ENCODE assay signal across 8 cellular contexts in the genomic region with DNA sequence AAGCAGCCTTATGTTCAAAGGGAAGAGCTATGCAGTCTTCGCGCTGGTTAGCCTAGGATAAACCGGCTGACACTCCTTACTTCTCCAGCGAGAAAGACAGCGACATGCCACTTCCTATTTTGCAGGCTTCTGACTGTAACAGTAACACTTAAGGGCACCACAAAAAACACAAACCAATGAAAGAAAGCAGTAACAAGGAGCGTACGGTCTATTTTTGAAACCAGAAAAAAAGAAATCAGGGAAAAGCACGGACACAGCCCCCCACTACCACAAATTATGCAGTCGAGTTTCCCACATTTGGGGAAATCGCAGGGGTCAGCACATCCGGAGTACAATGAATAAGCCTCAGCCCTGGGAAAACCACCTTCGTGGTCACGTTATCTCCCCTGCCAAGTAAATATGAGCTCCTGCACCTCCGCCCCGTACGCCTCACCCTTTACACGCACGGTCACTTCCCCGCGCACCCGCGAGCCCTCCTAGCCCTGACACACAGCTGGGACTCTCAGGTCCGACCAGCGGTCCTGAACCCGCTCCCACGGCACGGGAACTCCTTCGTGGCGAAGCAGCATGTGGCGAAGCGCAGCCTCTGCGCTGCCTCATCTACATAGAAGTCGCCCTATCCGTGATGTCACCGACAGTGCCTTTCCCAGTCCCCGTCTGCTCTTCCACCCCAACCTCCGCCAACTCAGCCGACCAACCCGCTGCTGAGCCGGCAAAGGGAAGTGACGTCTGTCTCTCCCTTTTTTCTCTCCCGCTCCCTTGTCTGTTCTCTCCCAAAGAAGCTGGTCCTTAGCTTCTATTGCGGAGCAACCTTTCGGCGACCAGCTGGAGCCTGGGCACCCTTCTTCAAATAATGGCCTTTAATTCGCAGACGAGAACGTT. TPM values are rescaled to one million over a fixed set of nuclear protein-coding genes. Genes with fewer than 3 reads are reported as not detected.
DNase-seq lines count a peak whose midpoint lies in the region; ATAC-seq and TF ChIP-seq lines count a peak whose summit lies in the region.

No MANE protein-coding gene starts in this region.

- peak overlapping the region; percentile 6 to 55 for H3K9ac ChIP-seq in duodenal mucosa (ENCODE audit: low read depth in 1 of 2, low read length in 2 of 2)

- H3K4me1 ChIP-seq in duodenal mucosa (ENCODE audit: control insufficient read depth in 1 of 2, insufficient read depth in 2 of 2, low read length in 2 of 2) (no peaks in the 10 kb centered on the region), Caco-2 (no peaks in the 10 kb centered on the region)

- CTCF ChIA-PET in activated CD8-positive, alpha-beta T cell treated with anti-CD3 and anti-CD28 coated beads for 36 hours (lab: Charles Lee): no interaction called here
- CTCF ChIA-PET in Caco-2 (lab: Charles Lee): no interaction called here

- peak overlapping the region; percentile 99 for H3K27ac Mint-ChIP-seq in activated CD8-positive, alpha-beta T cell treated with anti-CD3 and anti-CD28 coated beads for 36 hours
- H3K27ac Mint-ChIP-seq in Caco-2 (ENCODE audit: unreplicated experiment): no peak overlapping the region

- intact Hi-C loops in activated CD8-positive, alpha-beta T cell treated with anti-CD3 and anti-CD28 coated beads for 36 hours (cut with micrococcal nuclease): no loop called here
- intact Hi-C loops in lower leg skin (cut with DNase I; ENCODE audit: low total_unique reads) (no loop called here), Caco-2 (cut with micrococcal nuclease; ENCODE audit: unreplicated experiment) (no loop called here)

- no peak for TF ChIP-seq CTCF in activated CD8-positive, alpha-beta T cell treated with anti-CD3 and anti-CD28 coated beads for 36 hours (IDR thresholded peaks at IDR 0.05)
- TF ChIP-seq CTCF in lower leg skin (IDR thresholded peaks at IDR 0.05) (no peak), Caco-2 (IDR thresholded peaks at IDR 0.05; ENCODE audit: insufficient read depth in 1 of 2, low read depth in 1 of 2, low read length in 1 of 2, severe bottlenecking in 1 of 2, unreplicated experiment in 1 of 2) (no peak)

- no peaks in the 10 kb centered on the region for H3K9me3 ChIP-seq in duodenal mucosa (ENCODE audit: control insufficient read depth in 1 of 2, low read length in 2 of 2)
- no peaks in the 10 kb centered on the region for H3K9me3 ChIP-seq in Caco-2

- peak; percentile 74 for ATAC-seq in HG02588 (IDR thresholded peaks at IDR 0.05; ENCODE audit: unreplicated experiment)
- peak; percentile 77 for ATAC-seq in activated CD8-positive, alpha-beta T cell treated with anti-CD3 and anti-CD28 coated beads for 36 hours

- H3K4me3 ChIP-seq in GM08714 (ENCODE audit: low read length): peak overlapping the region; percentile 54; the same call in 1 of the 2 replicates
- H3K4me3 ChIP-seq in duodenal mucosa (ENCODE audit: low read depth in 1 of 2, low read length in 2 of 2): peak overlapping the region; percentile 50 to 58
- no peak overlapping the region for H3K4me3 ChIP-seq in lower leg skin (ENCODE audit: low read depth, poor library complexity, severe bottlenecking)
- no peak overlapping the region for H3K4me3 ChIP-seq in Caco-2 (ENCODE audit: low read depth, low read length)

- 1 to 4% methylated on average over 46 to 48 of the region's 48 CpGs for WGBS in lower leg skin, 2 donors

- H3K4me3 Mint-ChIP-seq in activated CD8-positive, alpha-beta T cell treated with anti-CD3 and anti-CD28 coated beads for 36 hours: peak overlapping the region; percentile 89
- H3K4me3 Mint-ChIP-seq in Caco-2 (ENCODE audit: unreplicated experiment): no peak overlapping the region

- POLR2A ChIA-PET in activated CD8-positive, alpha-beta T cell treated with anti-CD3 and anti-CD28 coated beads for 36 hours (lab: Charles Lee): interaction anchor here (1.3 to 3.5 kb wide), 4 partner anchors 9 to 729 kb away, joined by 7 to 37 read pairs (median 12); no protein-coding TSS in a partner anchor
- POLR2A ChIA-PET in Caco-2 (lab: Charles Lee): no interaction called here

- H3K27me3 ChIP-seq in duodenal mucosa (ENCODE audit: control insufficient read depth in 1 of 2, insufficient read depth in 2 of 2, low read length in 2 of 2) (peaks cover 0 to 4% of the 10 kb centered on the region in 2 donors), Caco-2 (replicated peaks; ENCODE audit: control insufficient read depth, insufficient read depth, low read length) (no peaks in the 10 kb centered on the region)

- no TSS peak for BruUV-seq in Caco-2 (replicated peaks; lab: Mats Ljungman, UMichigan)

- peak; percentile 93 for DNase-seq in NCI-H2227 treated with DMSO at 0.1 percent for 48 hours (lab: John Stamatoyannopoulos, UW)
- DNase-seq in activated CD8-positive, alpha-beta T cell treated with anti-CD3 and anti-CD28 coated beads for 36 hours: peak; percentile 88
- DNase-seq in lower leg skin (ENCODE audit: low spot score in 2 of 2): peak; percentile 60 to 97
- DNase-seq in stimulated activated CD4-positive, alpha-beta T cell treated with anti-CD3 and anti-CD28 coated beads, Interleukin-4, amount 100 ng/mL, for 4 hours: peak; percentile 62 to 69
- no peak for DNase-seq in Caco-2

- H3K4me1 Mint-ChIP-seq in activated CD8-positive, alpha-beta T cell treated with anti-CD3 and anti-CD28 coated beads for 36 hours (ENCODE audit: low read depth): peaks cover 25% of the 10 kb centered on the region
- no peaks in the 10 kb centered on the region for H3K4me1 Mint-ChIP-seq in Caco-2 (ENCODE audit: low read depth, unreplicated experiment)

- H3K27ac ChIP-seq in duodenal mucosa (ENCODE audit: low read depth, low read length): peak overlapping the region; percentile 66

- H3K36me3 ChIP-seq in duodenal mucosa (ENCODE audit: control insufficient read depth in 1 of 2, insufficient read depth in 2 of 2, low read length in 2 of 2) (no peaks in the 10 kb centered on the region), Caco-2 (ENCODE audit: control insufficient read depth, insufficient read depth, low read length) (no peaks in the 10 kb centered on the region)

- no peaks in the 10 kb centered on the region for H3K36me3 Mint-ChIP-seq in activated CD8-positive, alpha-beta T cell treated with anti-CD3 and anti-CD28 coated beads for 36 hours (ENCODE audit: low read depth)
- no peaks in the 10 kb centered on the region for H3K36me3 Mint-ChIP-seq in Caco-2 (ENCODE audit: insufficient read depth, unreplicated experiment)

- H3K9me3 Mint-ChIP-seq in activated CD8-positive, alpha-beta T cell treated with anti-CD3 and anti-CD28 coated beads for 36 hours: no peaks in the 10 kb centered on the region
- H3K9me3 Mint-ChIP-seq in Caco-2 (ENCODE audit: unreplicated experiment): no peaks in the 10 kb centered on the region

- TF ChIP-seq POLR2A in lower leg skin (IDR thresholded peaks at IDR 0.05): no peak

- peaks cover 7% of the 10 kb centered on the region for H3K27me3 Mint-ChIP-seq in activated CD8-positive, alpha-beta T cell treated with anti-CD3 and anti-CD28 coated beads for 36 hours
- peaks cover 8% of the 10 kb centered on the region for H3K27me3 Mint-ChIP-seq in Caco-2 (ENCODE audit: insufficient read depth, unreplicated experiment)

RNA-seq across cellular contexts. Expression of a gene that starts 40.9 kb away (rescaled TPM):
- not detected for total RNA-seq in activated CD8-positive, alpha-beta T cell treated with anti-CD3 and anti-CD28 coated beads for 36 hours
- total RNA-seq in lower leg skin (not detected), Caco-2 (2022) (not detected in 2 replicates)

Comparison
In these comparisons a context has a peak if more than half of its experiments do, and no peak if none do; other contexts are left out.
1. H3K4me3 ChIP-seq: peak in GM08714 (single experiment) and duodenal mucosa (2 of 2); none in lower leg skin (single experiment) and Caco-2 (single experiment).
2. DNase-seq: peak in NCI-H2227 treated with DMSO at 0.1 percent for 48 hours (single experiment), activated CD8-positive, alpha-beta T cell treated with anti-CD3 and anti-CD28 coated beads for 36 hours (single experiment), lower leg skin (2 of 2) and stimulated activated CD4-positive, alpha-beta T cell treated with anti-CD3 and anti-CD28 coated beads, Interleukin-4, amount 100 ng/mL, for 4 hours (2 of 2); none in Caco-2 (0 of 2).